Comparison of ENCODE assay signal across 16 cellular contexts in genomic region chr12:91222746-91223145, GRCh38. TPM values are rescaled to one million over a fixed set of nuclear protein-coding genes. Genes with fewer than 3 reads are reported as not detected.
A peak's percentile ranks its signal among the peaks of the same experiment; 100 is the strongest.
DNase-seq lines count a peak whose midpoint lies in the region; ATAC-seq and TF ChIP-seq lines count a peak whose summit lies in the region.
"Had no signal": no experiment of that assay in that cellular context is flagged by ENCODE, and none has a peak within 500 bp of the region (broad histone marks: within the 10 kb centered on the region; RNA-seq: fewer than 3 reads in every experiment).

No MANE protein-coding gene starts in this region.

- H3K36me3 ChIP-seq in BJ (ENCODE audit: control insufficient read depth, insufficient read depth, low read length) (no peaks in the 10 kb centered on the region), fibroblast of lung (ENCODE audit: control insufficient read depth, insufficient read depth, low read length) (no peaks in the 10 kb centered on the region)

- H3K4me1 ChIP-seq in fibroblast of lung (ENCODE audit: control insufficient read depth, extremely low read depth, insufficient read depth, low read length) = peaks cover 3% of the 10 kb centered on the region

- H3K79me2 ChIP-seq in fibroblast of lung (ENCODE audit: control insufficient read depth, insufficient read depth, low read length) = no peaks in the 10 kb centered on the region

- no peak for TF ChIP-seq CTCF in BJ (IDR thresholded peaks at IDR 0.05; ENCODE audit: insufficient read depth, low read depth, low read length)
- no peak for TF ChIP-seq CTCF in fibroblast of lung (conservative IDR thresholded peaks at IDR 0.05 in 1 of 2, IDR thresholded peaks at IDR 0.05 in 1 of 2; ENCODE audit: low read depth in 1 of 2, low read length in 2 of 2)
- TF ChIP-seq CTCF in GM10266 (IDR thresholded peaks at IDR 0.05; ENCODE audit: control insufficient read depth, insufficient read depth, low read depth, missing control alignments) = no peak

- DNase-seq in BJ (ENCODE audit: low read depth) = peak; percentile 36
- DNase-seq in RPMI7951 (ENCODE audit: low read depth) = peak; percentile 26
- DNase-seq in fibroblast of lung (ENCODE audit: low read depth in 2 of 2) = peak; percentile 53 to 82
- DNase-seq in non-pigmented ciliary epithelial cell (ENCODE audit: low read depth) = peak; percentile 52
- DNase-seq in DMS79 (lab: John Stamatoyannopoulos, UW) = no peak
- DNase-seq in CD1c-positive myeloid dendritic cell (ENCODE audit: extremely low spot score) = no peak
- no peak for DNase-seq in GM10266 (ENCODE audit: extremely low spot score)
- DNase-seq: activated CD8-positive, alpha-beta memory T cell treated with anti-CD3 and anti-CD28 coated beads, Interleukin-2, amount 10 ng/mL, durations not matched to agents 7 days and 5 days; activated naive CD4-positive, alpha-beta T cell; caudate nucleus; DMS153; KG1; NCI-H1417 treated with DMSO at 0.1 percent for 48 hours; nephron progenitor cell; stimulated activated CD4-positive, alpha-beta T cell treated with anti-CD3 and anti-CD28 coated beads, Interleukin-4, amount 100 ng/mL, for 4 hours had no signal

- no peaks in the 10 kb centered on the region for H4K20me1 ChIP-seq in fibroblast of lung (ENCODE audit: control insufficient read depth, extremely low read depth, insufficient read depth, low read length)

- no peaks in the 10 kb centered on the region for H3K9me3 ChIP-seq in fibroblast of lung (ENCODE audit: control insufficient read depth, insufficient read depth, low read depth, low read length)

- peak overlapping the region; percentile 66 for H3K4me2 ChIP-seq in fibroblast of lung (ENCODE audit: extremely low read depth, insufficient read depth, low read length)

- H3K27ac ChIP-seq in fibroblast of lung (ENCODE audit: insufficient read depth, low read length) = peak overlapping the region; percentile 20

- H3K4me3 ChIP-seq in BJ (ENCODE audit: low read depth, low read length) (no peak overlapping the region), fibroblast of lung (replicated peaks in 1 of 4; ENCODE audit: control extremely low read depth in 1 of 4, insufficient read depth in 1 of 4, low read depth in 3 of 4, low read length in 4 of 4) (peak overlapping the region in 2 of 4 experiments; percentile 5 to 8)

- H3K27me3 ChIP-seq in BJ (ENCODE audit: control insufficient read depth, insufficient read depth, low read length) (no peaks in the 10 kb centered on the region), fibroblast of lung (ENCODE audit: control insufficient read depth, insufficient read depth, low read length) (no peaks in the 10 kb centered on the region)

- no peak for ATAC-seq in HG03175 (IDR thresholded peaks at IDR 0.05; ENCODE audit: unreplicated experiment)
- ATAC-seq: activated CD8-positive, alpha-beta memory T cell treated with anti-CD3 and anti-CD28 coated beads, Interleukin-2, amount 10 ng/mL, durations not matched to agents 7 days and 5 days had no signal

- no peak overlapping the region for H3K9ac ChIP-seq in fibroblast of lung (ENCODE audit: insufficient read depth, low read length)

- POLR2A ChIA-PET in BJ (lab: Charles Lee) = no interaction called here

- CTCF ChIA-PET in BJ (lab: Yijun Ruan, JAX) = interaction anchor here (1.6 kb wide), 1 partner anchor 16 kb away, joined by 3 read pairs; no protein-coding TSS in a partner anchor

- H2AFZ ChIP-seq in fibroblast of lung (ENCODE audit: low read length) = no peak overlapping the region

RNA-seq across cellular contexts. Expression of gene DCN, which starts 40.1 kb away (rescaled TPM):
- polyA plus RNA-seq in BJ (2011; rRNA removed) = 823 and 944 TPM in 2 replicates
- 161 and 191 TPM in 2 replicates for polyA minus RNA-seq in BJ (2011; rRNA and poly(A)+ RNA removed)
- 7.5 and 10.3 TPM in 2 replicates for total RNA-seq in RPMI7951 (2014; rRNA removed; shearing (Covaris generic))
- total RNA-seq in fibroblast of lung = 586 and 902 TPM in 2 replicates
- 2,179 and 4,941 TPM in 2 replicates for polyA plus RNA-seq in fibroblast of lung
- 1,112 and 2,304 TPM in 2 replicates for polyA plus RNA-seq in fibroblast of lung (2012)
- polyA minus RNA-seq in fibroblast of lung (ENCODE audit: low replicate concordance) = 827 and 1,287 TPM in 2 replicates
- total RNA-seq: activated CD8-positive, alpha-beta memory T cell treated with anti-CD3 and anti-CD28 coated beads, Interleukin-2, amount 10 ng/mL, durations not matched to agents 7 days and 5 days had no signal

Comparison
In these comparisons a context has a peak if more than half of its experiments do, and no peak if none do; other contexts are left out.
1. DNase-seq: peak in BJ (single experiment), RPMI7951 (single experiment), fibroblast of lung (2 of 2) and non-pigmented ciliary epithelial cell (single experiment); none in DMS79 (single experiment), CD1c-positive myeloid dendritic cell (single experiment) and GM10266 (single experiment).
2. RNA of gene DCN, which starts 40.1 kb away (total RNA-seq): 586 to 902 TPM in fibroblast of lung; 7.5 to 10.3 TPM in RPMI7951; every median in the first group is over 10 times any median in the second.